Comparison of ENCODE assay signal across 11 cellular contexts in the genomic region with DNA sequence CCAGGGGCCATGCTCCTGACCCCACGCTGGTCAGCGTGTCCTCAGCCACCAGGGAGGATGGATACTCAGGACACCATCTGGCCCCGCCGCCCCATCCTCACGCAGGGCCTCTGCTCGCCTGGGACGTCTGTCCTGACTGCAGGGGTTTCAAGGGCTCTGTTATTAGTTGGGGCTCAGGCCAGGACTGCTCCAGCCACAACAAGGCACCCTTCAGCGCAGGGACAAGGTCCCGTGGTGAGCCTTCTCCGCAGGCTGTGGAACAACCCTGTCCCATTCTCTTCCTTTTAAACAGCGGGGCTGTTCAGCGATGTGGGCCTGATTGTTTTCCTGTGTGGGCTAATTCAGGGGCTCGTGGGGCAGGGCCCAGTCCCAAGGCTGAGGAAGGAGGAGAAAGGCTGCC.
DNase-seq lines count a peak whose midpoint lies in the region; ATAC-seq and TF ChIP-seq lines count a peak whose summit lies in the region.
"Had no signal": no experiment of that assay in that cellular context is flagged by ENCODE, and none has a peak within 500 bp of the region (broad histone marks: within the 10 kb centered on the region; RNA-seq: fewer than 3 reads in every experiment).

No MANE protein-coding gene starts in this region.

- peak overlapping the region; percentile 100 for H3K27ac Mint-ChIP-seq in GM23338
- peak overlapping the region; percentile 38 for H3K27ac Mint-ChIP-seq in central memory CD8-positive, alpha-beta T cell (ENCODE audit: low read depth)

- H3K27me3 ChIP-seq in GM23338 (ENCODE audit: insufficient read depth) (no peaks in the 10 kb centered on the region), mesenchymal stem cell (ENCODE audit: control insufficient read depth in 1 of 2, insufficient read depth in 1 of 2, low read length in 2 of 2) (peaks cover 0 to 5% of the 10 kb centered on the region in 2 experiments), spleen (replicated peaks in 1 of 7) (no peaks in the 10 kb centered on the region)

- H3K4me3 ChIP-seq in GM23338 (peak overlapping the region; percentile 36), mesenchymal stem cell (ENCODE audit: insufficient read depth in 1 of 2, low read depth in 1 of 2, low read length in 2 of 2) (no peak overlapping the region), spleen (no peak overlapping the region)

- no peak for TF ChIP-seq CTCF in GM23338 (conservative IDR thresholded peaks at IDR 0.05; ENCODE audit: low read depth in 2 of 2)
- no peak for TF ChIP-seq CTCF in spleen (IDR thresholded peaks at IDR 0.05 in 8 of 11, conservative IDR thresholded peaks at IDR 0.05 in 3 of 11)

- no peaks in the 10 kb centered on the region for H3K9me2 ChIP-seq in GM23338 (ENCODE audit: insufficient read depth)

- H3K9me3 ChIP-seq in mesenchymal stem cell (ENCODE audit: control insufficient read depth, low read length) (no peaks in the 10 kb centered on the region), spleen (no peaks in the 10 kb centered on the region)

- no peak overlapping the region for H2BK120ac ChIP-seq in mesenchymal stem cell (ENCODE audit: low read depth, low read length)

- H3K4me1 ChIP-seq in GM23338 (ENCODE audit: insufficient read depth) (peaks cover 48% of the 10 kb centered on the region), mesenchymal stem cell (ENCODE audit: control insufficient read depth, insufficient read depth, low read depth, low read length) (peaks cover 51% of the 10 kb centered on the region), spleen (peaks cover 32 to 98% (median 84%) of the 10 kb centered on the region in 6 donors)

- peaks cover 40% of the 10 kb centered on the region for H3K79me1 ChIP-seq in mesenchymal stem cell (replicated peaks; ENCODE audit: low read length, poor library complexity, severe bottlenecking)

- H3K4me2 ChIP-seq in GM23338, result peak overlapping the region; percentile 50
- no peak overlapping the region for H3K4me2 ChIP-seq in mesenchymal stem cell (ENCODE audit: low read length, poor library complexity, severe bottlenecking)

- H3F3A ChIP-seq in GM23338 (replicated peaks; ENCODE audit: low read depth), result peaks cover 18% of the 10 kb centered on the region

- peaks cover 14% of the 10 kb centered on the region for H3K27me3 Mint-ChIP-seq in GM23338 (ENCODE audit: insufficient read depth, low read depth, poor library complexity)
- no peaks in the 10 kb centered on the region for H3K27me3 Mint-ChIP-seq in central memory CD8-positive, alpha-beta T cell

- H4K8ac ChIP-seq in mesenchymal stem cell (ENCODE audit: low read length), result no peak overlapping the region

- H2BK5ac ChIP-seq in mesenchymal stem cell (ENCODE audit: low read depth, low read length, poor library complexity, severe bottlenecking), result no peak overlapping the region

- peaks cover 82% of the 10 kb centered on the region for H3K4me1 Mint-ChIP-seq in GM23338
- H3K4me1 Mint-ChIP-seq in central memory CD8-positive, alpha-beta T cell, result peaks cover 80% of the 10 kb centered on the region

- H3K27ac ChIP-seq in GM23338 (ENCODE audit: low read depth) (peak overlapping the region; percentile 97), mesenchymal stem cell (ENCODE audit: low read length, poor library complexity, severe bottlenecking) (no peak overlapping the region), spleen (peak overlapping the region in 4 of 8 donors; percentile 41 to 74 (median 64))

- H3K18ac ChIP-seq in mesenchymal stem cell (ENCODE audit: low read depth in 1 of 2, low read length in 2 of 2), result no peak overlapping the region

- no peak overlapping the region for H3K4me3 Mint-ChIP-seq in GM23338
- H3K4me3 Mint-ChIP-seq in central memory CD8-positive, alpha-beta T cell, result peak overlapping the region; percentile 52
- H3K4me3 Mint-ChIP-seq: nephron had no signal

- H3K79me2 ChIP-seq in GM23338 (replicated peaks; ENCODE audit: insufficient read depth), result peaks cover 65% of the 10 kb centered on the region

- H2BK15ac ChIP-seq in mesenchymal stem cell (ENCODE audit: low read depth, poor library complexity, severe bottlenecking), result no peak overlapping the region

- no peaks in the 10 kb centered on the region for H3K9me3 Mint-ChIP-seq in GM23338
- H3K9me3 Mint-ChIP-seq in central memory CD8-positive, alpha-beta T cell, result no peaks in the 10 kb centered on the region
- H3K9me3 Mint-ChIP-seq: nephron had no signal

- WGBS in mesenchymal stem cell, result 89% methylated on average over 13 of the region's 13 CpGs
- WGBS in spleen, 5 donors, result 67 to 82% (median 73%) methylated on average over 13 of the region's 13 CpGs

- H2AFZ ChIP-seq in GM23338 (no peak overlapping the region), mesenchymal stem cell (ENCODE audit: low read depth, low read length) (no peak overlapping the region)

- peak overlapping the region in 1 of 2 experiments; percentile 9 for H3K14ac ChIP-seq in mesenchymal stem cell (ENCODE audit: low read length in 2 of 2)

- no peaks in the 10 kb centered on the region for H4K20me1 ChIP-seq in GM23338 (replicated peaks; ENCODE audit: insufficient read depth)

- H4K91ac ChIP-seq in mesenchymal stem cell (ENCODE audit: low read length), result no peak overlapping the region

- DNase-seq in Ammon's horn (ENCODE audit: low spot score) (peak; percentile 91), GM23338 (ENCODE audit: low spot score) (no peak), mesenchymal stem cell (no peak), ecto neural progenitor cell (ENCODE audit: low spot score) (no peak), spleen (no peak)
- DNase-seq in central memory CD8-positive, alpha-beta T cell (ENCODE audit: low spot score in 2 of 2), result no peak
- DNase-seq in stimulated activated naive CD4-positive, alpha-beta T cell treated with Interleukin-2 at 50 U/mL for 16 hours (lab: John Stamatoyannopoulos, UW), result no peak
- DNase-seq in activated effector memory CD4-positive, alpha-beta T cell treated with Interleukin-2 at 50 U/mL for 16 hours, result no peak
- DNase-seq: AML-193, GDM1 had no signal

- TF ChIP-seq POLR2A in spleen (IDR thresholded peaks at IDR 0.05), result no peak

- no peak overlapping the region for H3K9ac ChIP-seq in mesenchymal stem cell (ENCODE audit: low read length)

- intact Hi-C loops in spleen (cut with DNase I; ENCODE audit: low total_unique reads), result no loop called here

- peak overlapping the region; percentile 38 for H2AK5ac ChIP-seq in mesenchymal stem cell (ENCODE audit: low read length, severe bottlenecking)

- no peaks in the 10 kb centered on the region for H3K36me3 ChIP-seq in GM23338 (ENCODE audit: insufficient read depth)
- H3K36me3 ChIP-seq in mesenchymal stem cell (ENCODE audit: control insufficient read depth in 1 of 2, insufficient read depth in 2 of 2, low read depth in 1 of 2, low read length in 2 of 2), result peaks cover 0 to 42% of the 10 kb centered on the region in 2 experiments
- H3K36me3 ChIP-seq in spleen, result peaks cover 0 to 56% (median 0%) of the 10 kb centered on the region in 6 donors

- peaks cover 6% of the 10 kb centered on the region; the same call in 2 of the 3 replicates for H3K36me3 Mint-ChIP-seq in GM23338 (ENCODE audit: low read depth)
- H3K36me3 Mint-ChIP-seq in central memory CD8-positive, alpha-beta T cell (ENCODE audit: insufficient read depth), result peaks cover 43% of the 10 kb centered on the region

- peak; percentile 6 for ATAC-seq in GM23338
- no peak for ATAC-seq in central memory CD8-positive, alpha-beta T cell (replicated peaks; ENCODE audit: extremely low read depth, poor library complexity, severe bottlenecking)

- H3K4ac ChIP-seq in mesenchymal stem cell (ENCODE audit: low read depth in 1 of 2, low read length in 2 of 2), result no peak overlapping the region

- no peak overlapping the region for H3K23ac ChIP-seq in mesenchymal stem cell (ENCODE audit: low read length in 2 of 2)

- H2BK12ac ChIP-seq in mesenchymal stem cell (ENCODE audit: low read length in 2 of 2), result no peak overlapping the region

TF ChIP-seq in GM23338, 12 proteins besides CTCF, POLR2A, EP300 and RAD21:
- TF ChIP-seq, protein P1, sequence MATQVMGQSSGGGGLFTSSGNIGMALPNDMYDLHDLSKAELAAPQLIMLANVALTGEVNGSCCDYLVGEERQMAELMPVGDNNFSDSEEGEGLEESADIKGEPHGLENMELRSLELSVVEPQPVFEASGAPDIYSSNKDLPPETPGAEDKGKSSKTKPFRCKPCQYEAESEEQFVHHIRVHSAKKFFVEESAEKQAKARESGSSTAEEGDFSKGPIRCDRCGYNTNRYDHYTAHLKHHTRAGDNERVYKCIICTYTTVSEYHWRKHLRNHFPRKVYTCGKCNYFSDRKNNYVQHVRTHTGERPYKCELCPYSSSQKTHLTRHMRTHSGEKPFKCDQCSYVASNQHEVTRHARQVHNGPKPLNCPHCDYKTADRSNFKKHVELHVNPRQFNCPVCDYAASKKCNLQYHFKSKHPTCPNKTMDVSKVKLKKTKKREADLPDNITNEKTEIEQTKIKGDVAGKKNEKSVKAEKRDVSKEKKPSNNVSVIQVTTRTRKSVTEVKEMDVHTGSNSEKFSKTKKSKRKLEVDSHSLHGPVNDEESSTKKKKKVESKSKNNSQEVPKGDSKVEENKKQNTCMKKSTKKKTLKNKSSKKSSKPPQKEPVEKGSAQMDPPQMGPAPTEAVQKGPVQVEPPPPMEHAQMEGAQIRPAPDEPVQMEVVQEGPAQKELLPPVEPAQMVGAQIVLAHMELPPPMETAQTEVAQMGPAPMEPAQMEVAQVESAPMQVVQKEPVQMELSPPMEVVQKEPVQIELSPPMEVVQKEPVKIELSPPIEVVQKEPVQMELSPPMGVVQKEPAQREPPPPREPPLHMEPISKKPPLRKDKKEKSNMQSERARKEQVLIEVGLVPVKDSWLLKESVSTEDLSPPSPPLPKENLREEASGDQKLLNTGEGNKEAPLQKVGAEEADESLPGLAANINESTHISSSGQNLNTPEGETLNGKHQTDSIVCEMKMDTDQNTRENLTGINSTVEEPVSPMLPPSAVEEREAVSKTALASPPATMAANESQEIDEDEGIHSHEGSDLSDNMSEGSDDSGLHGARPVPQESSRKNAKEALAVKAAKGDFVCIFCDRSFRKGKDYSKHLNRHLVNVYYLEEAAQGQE (IDR thresholded peaks at IDR 0.05; ENCODE audit: unreplicated experiment), result no peak
- TF ChIP-seq JUNB (IDR thresholded peaks at IDR 0.05; ENCODE audit: unreplicated experiment) (no peak), ZNF331 (CRISPR knock-in tag; IDR thresholded peaks at IDR 0.05; ENCODE audit: low read depth) (no peak), POLR2AphosphoS5 (IDR thresholded peaks at IDR 0.05; ENCODE audit: low read depth) (no peak), STAT1 (IDR thresholded peaks at IDR 0.05; ENCODE audit: unreplicated experiment) (no peak), NANOG (IDR thresholded peaks at IDR 0.05; ENCODE audit: borderline replicate concordance) (no peak)
